ENCODE assay signal across 8 cellular contexts in genomic region chr4:109434007-109434792, GRCh38. TPM values are rescaled to one million over a fixed set of nuclear protein-coding genes. Genes with fewer than 3 reads are reported as not detected.
DNase-seq lines count a peak whose midpoint lies in the region; ATAC-seq, FAIRE-seq and TF ChIP-seq lines count a peak whose summit lies in the region.

No MANE protein-coding gene starts in this region.

- no TSS peak for BruUV-seq in mammary epithelial cell (replicated peaks; lab: Mats Ljungman, UMichigan)

- H3K9ac ChIP-seq in SU-DHL-6 (ENCODE audit: low read length) = peak overlapping the region; percentile 60
- H3K9ac ChIP-seq in mammary epithelial cell (ENCODE audit: insufficient read depth, low read length) = peak overlapping the region; percentile 84
- H3K9ac ChIP-seq in keratinocyte (ENCODE audit: control insufficient read depth, extremely low read depth, insufficient read depth, low read length) = peak overlapping the region; percentile 94
- H3K9ac ChIP-seq in smooth muscle cell (ENCODE audit: low read depth) = peak overlapping the region; percentile 96

- no peak for TF ChIP-seq CTCF in BE2C (IDR thresholded peaks at IDR 0.05; ENCODE audit: low read depth, low read length)
- no peak for TF ChIP-seq CTCF in SU-DHL-6 (IDR thresholded peaks at IDR 0.05; ENCODE audit: insufficient read depth, low read length, poor library complexity, severe bottlenecking)
- TF ChIP-seq CTCF in mammary epithelial cell (conservative IDR thresholded peaks at IDR 0.05 in 1 of 2, IDR thresholded peaks at IDR 0.05 in 1 of 2; ENCODE audit: extremely low read depth in 1 of 2, insufficient read depth in 1 of 2, low read depth in 1 of 2, low read length in 2 of 2) = no peak
- TF ChIP-seq CTCF in keratinocyte (optimal IDR thresholded peaks at IDR 0.05 in 1 of 3, IDR thresholded peaks at IDR 0.05 in 1 of 3, conservative IDR thresholded peaks at IDR 0.05 in 1 of 3; ENCODE audit: extremely low read depth in 1 of 3, insufficient read depth in 2 of 3, low read length in 3 of 3) = no peak
- no peak for TF ChIP-seq CTCF in smooth muscle cell (IDR thresholded peaks at IDR 0.05; ENCODE audit: borderline replicate concordance, insufficient read depth, poor library complexity, severe bottlenecking)

- WGBS in mammary epithelial cell (ENCODE audit: low coverage, missing lambda C conversion rate) = 2% methylated on average over 14 of the region's 65 CpGs
- 2% methylated on average over 25 of the region's 65 CpGs for WGBS in smooth muscle cell (ENCODE audit: low lambda C conversion rate)

- FAIRE-seq in keratinocyte (lab: Jason Lieb, UNC) = peak; percentile 46

- H3K4me3 ChIP-seq in BE2C (ENCODE audit: low read depth, low read length) (peak overlapping the region; percentile 89), SU-DHL-6 (ENCODE audit: insufficient read depth, low read length, poor library complexity, severe bottlenecking) (peak overlapping the region; percentile 68), mammary epithelial cell (replicated peaks in 1 of 3; ENCODE audit: insufficient read depth in 1 of 3, low read depth in 2 of 3, low read length in 3 of 3) (peak overlapping the region; percentile 60 to 94 (median 79)), keratinocyte (ENCODE audit: control insufficient read depth in 2 of 3, extremely low read depth in 1 of 3, insufficient read depth in 2 of 3, low read depth in 1 of 3, low read length in 3 of 3) (peak overlapping the region; percentile 65 to 92 (median 74)), smooth muscle cell (peak overlapping the region; percentile 86)

- no peaks in the 10 kb centered on the region; the same call in 1 of the 2 replicates for H3K4me1 ChIP-seq in BE2C
- H3K4me1 ChIP-seq in mammary epithelial cell (ENCODE audit: insufficient read depth, low read length) = peaks cover 24% of the 10 kb centered on the region
- H3K4me1 ChIP-seq in keratinocyte (ENCODE audit: control insufficient read depth, extremely low read depth, insufficient read depth, low read length) = peaks cover 32% of the 10 kb centered on the region
- peaks cover 29% of the 10 kb centered on the region for H3K4me1 ChIP-seq in smooth muscle cell (ENCODE audit: low read depth)

- H3K9me3 ChIP-seq in BE2C (no peaks in the 10 kb centered on the region), SU-DHL-6 (ENCODE audit: insufficient read depth, low read length) (no peaks in the 10 kb centered on the region), mammary epithelial cell (replicated peaks; ENCODE audit: insufficient read depth, low read length) (no peaks in the 10 kb centered on the region), keratinocyte (ENCODE audit: control insufficient read depth, low read depth, low read length) (no peaks in the 10 kb centered on the region), smooth muscle cell (replicated peaks; ENCODE audit: low read depth) (no peaks in the 10 kb centered on the region)

- ATAC-seq in GM19025 (IDR thresholded peaks at IDR 0.05; ENCODE audit: low read depth, unreplicated experiment) (peak; percentile 47), HG03135 (IDR thresholded peaks at IDR 0.05; ENCODE audit: unreplicated experiment) (peak; percentile 47)

- intact Hi-C loops in mammary epithelial cell (cut with micrococcal nuclease) = no loop called here

- H3K79me2 ChIP-seq in SU-DHL-6 (ENCODE audit: insufficient read depth, low read length) (peaks cover 26% of the 10 kb centered on the region), mammary epithelial cell (ENCODE audit: insufficient read depth, low read length) (peaks cover 75% of the 10 kb centered on the region), keratinocyte (ENCODE audit: control insufficient read depth, insufficient read depth, low read length) (peaks cover 69% of the 10 kb centered on the region), smooth muscle cell (ENCODE audit: low read depth) (peaks cover 58% of the 10 kb centered on the region)

- no peaks in the 10 kb centered on the region for H3F3A ChIP-seq in SU-DHL-6 (ENCODE audit: insufficient read depth)
- H3F3A ChIP-seq in smooth muscle cell (ENCODE audit: low read depth) = no peaks in the 10 kb centered on the region

- H3K9me1 ChIP-seq in keratinocyte (ENCODE audit: control insufficient read depth, extremely low read depth, insufficient read depth, low read length) = no peaks in the 10 kb centered on the region

- dilution Hi-C loops in mammary epithelial cell (cut with HindIII; ENCODE audit: low sequenced_read_pairs) = loop anchor here (5.0 to 10.0 kb wide), 2 partner anchors 83 to 551 kb away; no protein-coding TSS in a partner anchor
- dilution Hi-C loops in keratinocyte (cut with MboI; ENCODE audit: extremely low pct_ligation_motif_present, low sequenced_read_pairs) = loop anchor here (25.0 kb wide), 1 partner anchor 553 kb away; no protein-coding TSS in a partner anchor

- CTCF ChIA-PET in mammary epithelial cell (lab: Charles Lee; ENCODE audit: low non-redundant PET) = interaction anchor here (0.6 to 0.7 kb wide), 3 partner anchors 113 to 869 kb away, joined by 3 to 5 read pairs (median 4); no protein-coding TSS in a partner anchor

- H3K27ac ChIP-seq in SU-DHL-6 (ENCODE audit: low read depth, low read length) (no peak overlapping the region), mammary epithelial cell (ENCODE audit: insufficient read depth, low read depth, low read length) (peak overlapping the region; percentile 86), keratinocyte (ENCODE audit: control insufficient read depth, insufficient read depth, low read length) (peak overlapping the region; percentile 87), smooth muscle cell (ENCODE audit: low read depth) (peak overlapping the region; percentile 96)

- in situ Hi-C loops in mammary epithelial cell (cut with MboI; ENCODE audit: low sequenced_read_pairs in 2 of 2) = loop anchor here (10.0 to 25.0 kb wide), 3 partner anchors 278 to 1078 kb away; partner anchors contain the start of gene CASP6 (in 1 of the 2)

- H3K27me3 ChIP-seq in BE2C (no peaks in the 10 kb centered on the region), SU-DHL-6 (ENCODE audit: low read length) (no peaks in the 10 kb centered on the region), mammary epithelial cell (ENCODE audit: insufficient read depth, low read length) (no peaks in the 10 kb centered on the region), keratinocyte (ENCODE audit: control insufficient read depth, extremely low read depth, insufficient read depth, low read length) (no peaks in the 10 kb centered on the region), smooth muscle cell (ENCODE audit: low read depth) (no peaks in the 10 kb centered on the region)

- no peaks in the 10 kb centered on the region for H3K9me2 ChIP-seq in SU-DHL-6 (replicated peaks; ENCODE audit: insufficient read depth, low read length)

- H4K20me1 ChIP-seq in SU-DHL-6 (ENCODE audit: low read depth, low read length) (peaks cover 5% of the 10 kb centered on the region; the same call in 1 of the 2 replicates), mammary epithelial cell (ENCODE audit: insufficient read depth, low read length) (peaks cover 7% of the 10 kb centered on the region), keratinocyte (ENCODE audit: control insufficient read depth, extremely low read depth, insufficient read depth, low read length) (peaks cover 16% of the 10 kb centered on the region), smooth muscle cell (ENCODE audit: low read depth) (peaks cover 51% of the 10 kb centered on the region)

- H3K36me3 ChIP-seq in BE2C = no peaks in the 10 kb centered on the region
- H3K36me3 ChIP-seq in SU-DHL-6 (ENCODE audit: low read length) = no peaks in the 10 kb centered on the region
- H3K36me3 ChIP-seq in mammary epithelial cell (ENCODE audit: insufficient read depth, low read length) = no peaks in the 10 kb centered on the region
- no peaks in the 10 kb centered on the region for H3K36me3 ChIP-seq in keratinocyte (ENCODE audit: control insufficient read depth in 2 of 2, extremely low read depth in 1 of 2, insufficient read depth in 2 of 2, low read length in 2 of 2)
- peaks cover 3% of the 10 kb centered on the region for H3K36me3 ChIP-seq in smooth muscle cell (ENCODE audit: low read depth)

- H2AFZ ChIP-seq in SU-DHL-6 (ENCODE audit: low read depth, low read length, severe bottlenecking) (no peak overlapping the region), mammary epithelial cell (ENCODE audit: low read depth, low read length) (peak overlapping the region; percentile 98), keratinocyte (ENCODE audit: control insufficient read depth, low read length) (no peak overlapping the region), smooth muscle cell (ENCODE audit: low read depth) (no peak overlapping the region)

- DNase-seq in BE2C (peak; percentile 42), mammary epithelial cell (peak; percentile 25), keratinocyte (ENCODE audit: low read depth, low spot score) (no peak), smooth muscle cell (lab: John Stamatoyannopoulos, UW; ENCODE audit: unreplicated experiment) (peak; percentile 17), NOMO-1 (lab: John Stamatoyannopoulos, UW; ENCODE audit: unreplicated experiment in 2 of 2) (no peak)

- H3K4me2 ChIP-seq in SU-DHL-6 (ENCODE audit: low read depth, low read length, poor library complexity, severe bottlenecking) (peak overlapping the region; percentile 62), mammary epithelial cell (ENCODE audit: insufficient read depth, low read depth, low read length) (peak overlapping the region; percentile 84), keratinocyte (ENCODE audit: control insufficient read depth, extremely low read depth, insufficient read depth, low read depth, low read length) (peak overlapping the region; percentile 81), smooth muscle cell (peak overlapping the region; percentile 95)

RNA-seq across cellular contexts. Expression of gene SEC24B, which starts 0.6 kb away (rescaled TPM):
- polyA plus RNA-seq in BE2C (2012; ENCODE audit: insufficient read depth, insufficient read length, low read depth) = 13.4 TPM
- total RNA-seq in mammary epithelial cell (10 to 100 TPM; 22.0 to 34.7 TPM), smooth muscle cell (50.5 and 57.5 TPM in 2 replicates)
- polyA plus RNA-seq in mammary epithelial cell (44.8 TPM), keratinocyte (47.6 to 53.4 TPM (median 50.9 TPM) in 3 replicates), smooth muscle cell (18.3 and 20.5 TPM in 2 replicates)
- polyA minus RNA-seq in mammary epithelial cell (63.1 TPM), keratinocyte (61.7 to 135 TPM (median 131 TPM) in 3 replicates)
- 10.0 TPM for polyA plus RNA-seq in keratinocyte (2011; ENCODE audit: low read depth)
- 29.0 and 60.9 TPM in 2 replicates for polyA plus RNA-seq in keratinocyte (2011; cell fraction: cytosol; rRNA removed)
- 74.7 and 82.3 TPM in 2 replicates for polyA plus RNA-seq in keratinocyte (2011; cell fraction: nucleus; rRNA removed)
- polyA plus RNA-seq in keratinocyte (2012; ENCODE audit: low replicate concordance) = 21.7 and 23.2 TPM in 2 replicates
- 33.8 TPM for polyA minus RNA-seq in keratinocyte (2011; cell fraction: cytosol; rRNA and poly(A)+ RNA removed)
- 62.5 and 97.5 TPM in 2 replicates for polyA minus RNA-seq in keratinocyte (2011; cell fraction: nucleus; rRNA and poly(A)+ RNA removed)

Comparison
In these comparisons a context has a peak if more than half of its experiments do, and no peak if none do; other contexts are left out.
1. DNase-seq: peak in BE2C (single experiment), mammary epithelial cell (single experiment) and smooth muscle cell (single experiment); none in keratinocyte (single experiment) and NOMO-1 (0 of 2).
2. Peak in every context shown above with its lines, with median percentiles within 50 percentile points of each other: H3K4me3 ChIP-seq, H3K4me2 ChIP-seq and H3K9ac ChIP-seq.